In genomic region chr7:122717356-122718089, GRCh38 we compare ENCODE assay signal across 9 cellular contexts. TPM values are rescaled to one million over a fixed set of nuclear protein-coding genes. Genes with fewer than 3 reads are reported as not detected.
"Had no signal": no experiment of that assay in that cellular context is flagged by ENCODE, and none has a peak within 500 bp of the region (broad histone marks: within the 10 kb centered on the region; RNA-seq: fewer than 3 reads in every experiment).

No MANE protein-coding gene starts in this region.

- H3K27ac ChIP-seq: GM23248, HL-60 had no signal

- H3K9ac ChIP-seq: GM23248 had no signal

- FAIRE-seq: H1, H54, HepG2 had no signal

- H3K4me3 ChIP-seq: GM23248 had no signal

- DNase-seq: GM23248, H9, HCEC 1CT, KBM-7 had no signal

- H2AFZ ChIP-seq: GM23248 had no signal

- ATAC-seq: HepG2 had no signal

RNA-seq across cellular contexts. Expression of gene RNF148, which starts 14.8 kb away (rescaled TPM):
- total RNA-seq: GM23248 had no signal
- polyA plus RNA-seq: GM23248, IgD-negative memory B cell had no signal

RNA-seq across cellular contexts. Expression of gene RNF133, which starts 18.6 kb away (rescaled TPM):
- total RNA-seq: GM23248 had no signal
- polyA plus RNA-seq: GM23248, IgD-negative memory B cell had no signal
